ENCODE assay signal across 31 cellular contexts in genomic region chr13:26956532-26957142, GRCh38.
DNase-seq lines count a peak whose midpoint lies in the region; ATAC-seq and TF ChIP-seq lines count a peak whose summit lies in the region.
"Had no signal": no experiment of that assay in that cellular context is flagged by ENCODE, and none has a peak within 500 bp of the region (broad histone marks: within the 10 kb centered on the region; RNA-seq: fewer than 3 reads in every experiment).

No MANE protein-coding gene starts in this region.

- peak; percentile 24 for DNase-seq in ELF-1 (ENCODE audit: low read depth, low spot score)
- DNase-seq in NB4 (ENCODE audit: low read depth), result peak; percentile 52
- no peak for DNase-seq in left lobe of liver (ENCODE audit: low spot score)
- DNase-seq in progenitor cell of endocrine pancreas (ENCODE audit: low spot score, unreplicated experiment), result no peak
- DNase-seq in NCI-H2029 treated with DMSO at 0.1 percent for 48 hours (lab: John Stamatoyannopoulos, UW), result no peak
- DNase-seq in NCI-H82 treated with DMSO at 0.1 percent for 48 hours (lab: John Stamatoyannopoulos, UW; ENCODE audit: unreplicated experiment), result no peak
- DNase-seq: activated CD4-positive, alpha-beta T cell treated with anti-CD3 and anti-CD28 coated beads, Interleukin-2, amount 50 U/mL, for 48 hours; activated T-cell treated with anti-CD3 and anti-CD28 coated beads, Interleukin-2, amount 50 U/mL, for 72 hours; CD4-positive, alpha-beta memory T cell; effector memory CD8-positive, alpha-beta T cell; EL; foreskin fibroblast; H9; head of caudate nucleus; islet precursor cell; left ventricle myocardium superior; natural killer cell; NCI-H1048; NCI-H1694; NCI-H2171 treated with DMSO at 0.1 percent for 48 hours; NCI-H510A; occipital lobe; substantia nigra; T-helper 1 cell had no signal

- no peaks in the 10 kb centered on the region for H3K27me3 Mint-ChIP-seq in progenitor cell of endocrine pancreas

- H3K4me3 ChIP-seq in NB4 (ENCODE audit: low read depth, low read length), result no peak overlapping the region
- H3K4me3 ChIP-seq: coronary artery, GM12878 had no signal

- no peaks in the 10 kb centered on the region for H3K9me3 Mint-ChIP-seq in progenitor cell of endocrine pancreas (ENCODE audit: low read depth)
- H3K9me3 Mint-ChIP-seq: activated T-cell treated with anti-CD3 and anti-CD28 coated beads, Interleukin-2, amount 50 U/mL, for 72 hours; CD4-positive, alpha-beta memory T cell; effector memory CD8-positive, alpha-beta T cell; H9; mesothelial cell of epicardium; natural killer cell; stimulated activated memory B cell treated with anti-CD40 and anti-IgM and Interleukin-4, amounts not matched to agents 10 μg/mL and 1 μg/mL and 100 μg/mL, for 72 hours had no signal

- H3K36me3 Mint-ChIP-seq in progenitor cell of endocrine pancreas (ENCODE audit: insufficient read depth), result no peaks in the 10 kb centered on the region
- H3K36me3 Mint-ChIP-seq: CD4-positive, alpha-beta memory T cell; mesothelial cell of epicardium; natural killer cell; stimulated activated memory B cell treated with anti-CD40 and anti-IgM and Interleukin-4, amounts not matched to agents 10 μg/mL and 1 μg/mL and 100 μg/mL, for 72 hours had no signal

- TF ChIP-seq POLR2A in NB4 (IDR thresholded peaks at IDR 0.05; ENCODE audit: extremely low read depth, insufficient read length), result no peak

- ATAC-seq in left lobe of liver (peak; percentile 32), HG03045 (IDR thresholded peaks at IDR 0.05; ENCODE audit: unreplicated experiment) (no peak), HG03097 (IDR thresholded peaks at IDR 0.05; ENCODE audit: low FRiP score, unreplicated experiment) (no peak)
- ATAC-seq: activated T-cell treated with anti-CD3 and anti-CD28 coated beads, Interleukin-2, amount 50 U/mL, for 72 hours; effector memory CD8-positive, alpha-beta T cell; esophagus mucosa; left ventricle myocardium superior; natural killer cell; stimulated activated memory B cell treated with anti-CD40 and anti-IgM and Interleukin-4, amounts not matched to agents 10 μg/mL and 1 μg/mL and 100 μg/mL, for 72 hours had no signal

- H3K4me3 Mint-ChIP-seq in progenitor cell of endocrine pancreas (ENCODE audit: low read depth), result no peak overlapping the region
- H3K4me3 Mint-ChIP-seq: activated T-cell treated with anti-CD3 and anti-CD28 coated beads, Interleukin-2, amount 50 U/mL, for 72 hours; CD4-positive, alpha-beta memory T cell; effector memory CD8-positive, alpha-beta T cell; H9; mesothelial cell of epicardium; natural killer cell; stimulated activated memory B cell treated with anti-CD40 and anti-IgM and Interleukin-4, amounts not matched to agents 10 μg/mL and 1 μg/mL and 100 μg/mL, for 72 hours had no signal

- TF ChIP-seq CTCF in NB4 (IDR thresholded peaks at IDR 0.05; ENCODE audit: low read depth, low read length) (no peak), progenitor cell of endocrine pancreas (IDR thresholded peaks at IDR 0.05; ENCODE audit: unreplicated experiment) (no peak)

- peaks cover 57% of the 10 kb centered on the region for H3K4me1 Mint-ChIP-seq in progenitor cell of endocrine pancreas (ENCODE audit: low read depth)
- H3K4me1 Mint-ChIP-seq: CD4-positive, alpha-beta memory T cell; H9; natural killer cell; stimulated activated memory B cell treated with anti-CD40 and anti-IgM and Interleukin-4, amounts not matched to agents 10 μg/mL and 1 μg/mL and 100 μg/mL, for 72 hours had no signal

- peak overlapping the region; percentile 73 for H3K27ac Mint-ChIP-seq in progenitor cell of endocrine pancreas
- H3K27ac Mint-ChIP-seq: activated T-cell treated with anti-CD3 and anti-CD28 coated beads, Interleukin-2, amount 50 U/mL, for 72 hours; CD4-positive, alpha-beta memory T cell; effector memory CD8-positive, alpha-beta T cell; mesothelial cell of epicardium; natural killer cell; stimulated activated memory B cell treated with anti-CD40 and anti-IgM and Interleukin-4, amounts not matched to agents 10 μg/mL and 1 μg/mL and 100 μg/mL, for 72 hours had no signal

Comparison
In these comparisons a context has a peak if more than half of its experiments do, and no peak if none do; other contexts are left out.
1. DNase-seq: peak in ELF-1 (single experiment) and NB4 (single experiment); none in left lobe of liver (single experiment), progenitor cell of endocrine pancreas (single experiment), NCI-H2029 treated with DMSO at 0.1 percent for 48 hours (single experiment) and NCI-H82 treated with DMSO at 0.1 percent for 48 hours (single experiment).